In genomic region chr16:11534262-11534661, GRCh38 we compare ENCODE assay signal across 23 cellular contexts. TPM values are rescaled to one million over a fixed set of nuclear protein-coding genes. Genes with fewer than 3 reads are reported as not detected.
A peak's percentile ranks its signal among the peaks of the same experiment; 100 is the strongest.
DNase-seq lines count a peak whose midpoint lies in the region; ATAC-seq and TF ChIP-seq lines count a peak whose summit lies in the region.
"Had no signal": no experiment of that assay in that cellular context is flagged by ENCODE, and none has a peak within 500 bp of the region (broad histone marks: within the 10 kb centered on the region; RNA-seq: fewer than 3 reads in every experiment).

No MANE protein-coding gene starts in this region.

- TF ChIP-seq CTCF in cardiac fibroblast (IDR thresholded peaks at IDR 0.05; ENCODE audit: low read depth, low read length) (no peak), suprapubic skin (IDR thresholded peaks at IDR 0.05) (no peak)

- peaks cover 15% of the 10 kb centered on the region for H3K4me1 ChIP-seq in suprapubic skin
- H3K4me1 ChIP-seq: psoas muscle had no signal

- H3K9me3 ChIP-seq in suprapubic skin = no peaks in the 10 kb centered on the region
- H3K9me3 ChIP-seq: psoas muscle, spleen had no signal

- H3K36me3 ChIP-seq in suprapubic skin = no peaks in the 10 kb centered on the region
- H3K36me3 ChIP-seq: spleen had no signal

- 0 out of 2 replicates have a peak, but pooled peaks have one; percentile 24 for TF ChIP-seq EP300 in Ishikawa (IDR thresholded peaks at IDR 0.05; ENCODE audit: borderline replicate concordance)
- no peak for TF ChIP-seq EP300 in suprapubic skin (IDR thresholded peaks at IDR 0.05)

- H3K27me3 ChIP-seq in suprapubic skin = no peaks in the 10 kb centered on the region
- H3K27me3 ChIP-seq: spleen had no signal

- H3K4me3 ChIP-seq in cardiac fibroblast (replicated peaks in 1 of 2; ENCODE audit: low read depth in 2 of 2, low read length in 2 of 2) = no peak overlapping the region
- no peak overlapping the region for H3K4me3 ChIP-seq in suprapubic skin
- H3K4me3 ChIP-seq: psoas muscle, spleen had no signal

- WGBS in suprapubic skin = 44% methylated on average over 2 of the region's 2 CpGs

- ATAC-seq in left colon (peak; percentile 47), HG03097 (IDR thresholded peaks at IDR 0.05; ENCODE audit: low FRiP score, unreplicated experiment) (no peak), GM21515 (IDR thresholded peaks at IDR 0.05; ENCODE audit: unreplicated experiment) (no peak)
- ATAC-seq: effector memory CD8-positive, alpha-beta T cell; natural killer cell had no signal

- DNase-seq in cardiac fibroblast (ENCODE audit: low read depth in 2 of 2) = peak; percentile 29 to 50
- no peak for DNase-seq in left colon
- DNase-seq in suprapubic skin (ENCODE audit: low spot score in 2 of 2) = no peak
- no peak for DNase-seq in dermis blood vessel endothelial cell
- DNase-seq: activated CD4-positive, alpha-beta memory T cell treated with anti-CD3 and anti-CD28 coated beads for 36 hours; activated naive CD4-positive, alpha-beta T cell treated with anti-CD3 and anti-CD28 coated beads, Interleukin-2, amount 10 ng/mL, durations not matched to agents 7 days and 5 days; activated T-cell treated with anti-CD3 and anti-CD28 coated beads, Interleukin-2, amount 50 U/mL, for 24 hours; aorta; effector memory CD8-positive, alpha-beta T cell; hippocampal formation; KG1; mesendoderm; natural killer cell; NCI-H1105 treated with DMSO at 0.1 percent for 48 hours; NCI-H2107; NCI-H524; psoas muscle; spleen; T-helper 1 cell had no signal

- intact Hi-C loops in left colon (cut with DNase I, micrococcal nuclease) = loop anchor here in 1 of 2 donors (5.0 kb wide), 2 partner anchors 108 to 183 kb away; no protein-coding TSS in a partner anchor

- no peak for TF ChIP-seq RAD21 in Ishikawa (IDR thresholded peaks at IDR 0.05; ENCODE audit: low read depth)

- peak overlapping the region; percentile 33 for H3K27ac ChIP-seq in suprapubic skin
- H3K27ac ChIP-seq: psoas muscle, spleen, VCaP had no signal

- no peak for TF ChIP-seq POLR2A in suprapubic skin (IDR thresholded peaks at IDR 0.05)

TF ChIP-seq in Ishikawa, 13 proteins besides CTCF, POLR2A, EP300 and RAD21:
- TF ChIP-seq CEBPB (IDR thresholded peaks at IDR 0.05) (peak; percentile 33; the same call in 1 of the 2 replicates), NFIC (IDR thresholded peaks at IDR 0.05) (peak; percentile 67), TCF12 (IDR thresholded peaks at IDR 0.05; ENCODE audit: low read depth) (0 out of 2 replicates have a peak, but pooled peaks have one; percentile 26), EGR1 (IDR thresholded peaks at IDR 0.05) (no peak)
TF ChIP-seq in Ishikawa: peak in this region for 3.

RNA-seq across cellular contexts. Expression of gene LITAF, which starts 52.5 kb away (rescaled TPM):
- total RNA-seq in left colon = 100 to 1,000 TPM; 171 to 240 TPM
- 10 to 100 TPM; 48.8 to 82.2 (median 72.8) TPM for total RNA-seq in suprapubic skin
- total RNA-seq in dermis blood vessel endothelial cell = 3.6 and 5.6 TPM in 2 replicates

Comparison
In these comparisons a context has a peak if more than half of its experiments do, and no peak if none do; other contexts are left out.
1. DNase-seq: peak in cardiac fibroblast (2 of 2); none in left colon (0 of 2), suprapubic skin (0 of 2) and dermis blood vessel endothelial cell (single experiment).